Comparison of ENCODE assay signal across 13 cellular contexts in genomic region chr5:157665467-157666085, GRCh38. TPM values are rescaled to one million over a fixed set of nuclear protein-coding genes. Genes with fewer than 3 reads are reported as not detected.
A peak's percentile ranks its signal among the peaks of the same experiment; 100 is the strongest.
DNase-seq lines count a peak whose midpoint lies in the region; ATAC-seq and TF ChIP-seq lines count a peak whose summit lies in the region.
"Had no signal": no experiment of that assay in that cellular context is flagged by ENCODE, and none has a peak within 500 bp of the region (broad histone marks: within the 10 kb centered on the region; RNA-seq: fewer than 3 reads in every experiment).

No MANE protein-coding gene starts in this region.

- ATAC-seq in HCT116, result no peak; the same call in 1 of the 2 replicates
- ATAC-seq in GM21447 (IDR thresholded peaks at IDR 0.05; ENCODE audit: unreplicated experiment), result no peak
- no peak for ATAC-seq in HG03442 (IDR thresholded peaks at IDR 0.05; ENCODE audit: unreplicated experiment)
- ATAC-seq: T-helper 17 cell had no signal

- H3K9ac ChIP-seq in HCT116 (ENCODE audit: low read length), result no peak overlapping the region

- H3K79me2 ChIP-seq in HCT116 (ENCODE audit: insufficient read depth, low read length), result no peaks in the 10 kb centered on the region

- TF ChIP-seq CTCF in AG09309 (IDR thresholded peaks at IDR 0.05; ENCODE audit: control insufficient read depth, insufficient read depth, low read depth, low read length, missing control alignments), result no peak
- no peak for TF ChIP-seq CTCF in HCT116 (IDR thresholded peaks at IDR 0.05 in 2 of 3, conservative IDR thresholded peaks at IDR 0.05 in 1 of 3; ENCODE audit: borderline replicate concordance in 1 of 3, insufficient read depth in 1 of 3, low read depth in 2 of 3, low read length in 2 of 3)

- H3K4me2 ChIP-seq in HCT116 (ENCODE audit: low read length), result no peak overlapping the region

- no peaks in the 10 kb centered on the region for H3K27me3 ChIP-seq in HCT116 (ENCODE audit: insufficient read depth, low read length)
- H3K27me3 ChIP-seq: esophagus squamous epithelium had no signal

- no peaks in the 10 kb centered on the region for H3K9me3 ChIP-seq in HCT116 (ENCODE audit: control insufficient read depth in 1 of 2, insufficient read depth in 1 of 2, low read depth in 1 of 2, low read length in 2 of 2)
- H3K9me3 ChIP-seq: esophagus squamous epithelium had no signal

- no TSS peak for BruUV-seq in HCT116 (replicated peaks; lab: Mats Ljungman, UMichigan)

- peaks cover 0 to 9% of the 10 kb centered on the region in 2 experiments; a peak in 2 of 4 replicates for H3K4me1 ChIP-seq in HCT116 (ENCODE audit: control insufficient read depth in 1 of 2, insufficient read depth in 2 of 2, low read length in 2 of 2)

- no peaks in the 10 kb centered on the region for H3K9me2 ChIP-seq in HCT116 (ENCODE audit: insufficient read depth)

- intact Hi-C loops in HCT116 (cut with micrococcal nuclease), result no loop called here

- H4K20me1 ChIP-seq in HCT116 (ENCODE audit: insufficient read depth), result no peaks in the 10 kb centered on the region

- peak; percentile 17; the same call in 1 of the 2 replicates for TF ChIP-seq RAD21 in HCT116 (IDR thresholded peaks at IDR 0.05; ENCODE audit: low read depth)

- no peak for TF ChIP-seq POLR2A in HCT116 (IDR thresholded peaks at IDR 0.05; ENCODE audit: borderline replicate concordance, extremely low read depth, insufficient read depth, insufficient read length)

- POLR2A ChIA-PET in HCT116 (lab: Charles Lee), result no interaction called here

- CTCF ChIA-PET in HCT116 (lab: Charles Lee), result interaction anchor here (0.7 kb wide), 1 partner anchor 78 kb away, joined by 3 read pairs; no protein-coding TSS in a partner anchor

- H2AFZ ChIP-seq in HCT116 (ENCODE audit: low read depth, low read length, poor library complexity, severe bottlenecking), result no peak overlapping the region

- H3K27ac ChIP-seq in HCT116 (ENCODE audit: low read depth, low read length), result no peak overlapping the region
- H3K27ac ChIP-seq: esophagus squamous epithelium had no signal

- no peak overlapping the region for H3K4me3 ChIP-seq in AG09309 (ENCODE audit: control insufficient read depth, low read depth, low read length)
- H3K4me3 ChIP-seq in HCT116 (replicated peaks in 1 of 2; ENCODE audit: low read depth in 1 of 2, low read length in 2 of 2), result no peak overlapping the region
- H3K4me3 ChIP-seq: esophagus squamous epithelium had no signal

- no peaks in the 10 kb centered on the region for H3K36me3 ChIP-seq in HCT116 (ENCODE audit: control insufficient read depth in 1 of 2, insufficient read depth in 2 of 2, low read length in 2 of 2)
- H3K36me3 ChIP-seq: esophagus squamous epithelium had no signal

- DNase-seq in AG09309 (ENCODE audit: low read depth) (peak; percentile 65), HCT116 (ENCODE audit: low read depth, low spot score) (peak; percentile 18), SKM-1 treated with dmso at 0.1 percent for 144 hours (lab: John Stamatoyannopoulos, UW; ENCODE audit: unreplicated experiment) (peak; percentile 67), glomerular visceral epithelial cell (ENCODE audit: extremely low spot score) (peak; percentile 73), NCI-H345 treated with DMSO at 0.1 percent for 48 hours (lab: John Stamatoyannopoulos, UW; ENCODE audit: unreplicated experiment) (no peak), OCI-M1 (lab: John Stamatoyannopoulos, UW) (no peak)
- DNase-seq: esophagus squamous epithelium, KG1, NCI-H524 treated with DMSO at 0.1 percent for 48 hours, T-helper 17 cell had no signal

- RAD21 ChIA-PET in HCT116 (lab: Charles Lee; ENCODE audit: low non-redundant PET in 1 of 2, low total read pairs in 2 of 2, uncharacterized antibody in 2 of 2, unreplicated experiment in 2 of 2), result no interaction called here

TF ChIP-seq in HCT116, 20 proteins besides CTCF, POLR2A, EP300 and RAD21:
- TF ChIP-seq SIN3A (IDR thresholded peaks at IDR 0.05; ENCODE audit: low read depth) (no peak), EZH2 (IDR thresholded peaks at IDR 0.05) (no peak), ELF1 (IDR thresholded peaks at IDR 0.05; ENCODE audit: borderline replicate concordance, low read depth) (no peak), MAX (IDR thresholded peaks at IDR 0.05) (no peak), ZNF274 (IDR thresholded peaks at IDR 0.05; ENCODE audit: low read depth, low read length) (no peak), ZBTB33 (IDR thresholded peaks at IDR 0.05; ENCODE audit: extremely low read depth, insufficient replicate concordance, low read length) (no peak), ATF3 (IDR thresholded peaks at IDR 0.05) (no peak), EZH2phosphoT487 (IDR thresholded peaks at IDR 0.05; ENCODE audit: borderline replicate concordance) (no peak), SRF (IDR thresholded peaks at IDR 0.05; ENCODE audit: low read depth) (no peak), TCF7L2 (IDR thresholded peaks at IDR 0.05; ENCODE audit: borderline replicate concordance, extremely low read depth, insufficient read depth, insufficient read length) (no peak), YY1 (IDR thresholded peaks at IDR 0.05; ENCODE audit: extremely low read depth, insufficient replicate concordance, low read depth, low read length) (no peak), SP1 (IDR thresholded peaks at IDR 0.05; ENCODE audit: low read depth) (peak; percentile 63), POLR2AphosphoS5 (IDR thresholded peaks at IDR 0.05; ENCODE audit: low read depth, low read length) (no peak), REST (IDR thresholded peaks at IDR 0.05; ENCODE audit: low read depth) (no peak), JUND (IDR thresholded peaks at IDR 0.05) (peak; percentile 48), ZFX (IDR thresholded peaks at IDR 0.05) (no peak), CEBPB (IDR thresholded peaks at IDR 0.05; ENCODE audit: low read depth) (peak; percentile 89), CBX3 (IDR thresholded peaks at IDR 0.05; ENCODE audit: low read depth) (peak; percentile 32; the same call in 1 of the 2 replicates), FOSL1 (IDR thresholded peaks at IDR 0.05; ENCODE audit: low read depth) (peak; percentile 52; the same call in 1 of the 2 replicates), EGR1 (IDR thresholded peaks at IDR 0.05; ENCODE audit: low read depth) (no peak)

RNA-seq across cellular contexts. Expression of gene C5orf52, which starts 5.8 kb away (rescaled TPM):
- not detected for total RNA-seq in HCT116 (2021; ENCODE audit: unreplicated experiment)
- polyA plus RNA-seq in HCT116 (2012), result not detected in 2 replicates
- total RNA-seq: esophagus squamous epithelium, lung microvascular endothelial cell, T-helper 17 cell had no signal

RNA-seq across cellular contexts. Expression of gene SOX30, which starts 13.3 kb away (rescaled TPM):
- 0.27 TPM for total RNA-seq in HCT116 (2021; ENCODE audit: unreplicated experiment)
- 0.10 and 0.44 TPM in 2 replicates for polyA plus RNA-seq in HCT116 (2012)
- total RNA-seq: esophagus squamous epithelium, lung microvascular endothelial cell had no signal

Comparison
In these comparisons a context has a peak if more than half of its experiments do, and no peak if none do; other contexts are left out.
1. DNase-seq: peak in AG09309 (single experiment), HCT116 (single experiment), SKM-1 treated with dmso at 0.1 percent for 144 hours (single experiment) and glomerular visceral epithelial cell (single experiment); none in NCI-H345 treated with DMSO at 0.1 percent for 48 hours (single experiment) and OCI-M1 (single experiment).